ENCODE assay signal across 8 cellular contexts in the genomic region with DNA sequence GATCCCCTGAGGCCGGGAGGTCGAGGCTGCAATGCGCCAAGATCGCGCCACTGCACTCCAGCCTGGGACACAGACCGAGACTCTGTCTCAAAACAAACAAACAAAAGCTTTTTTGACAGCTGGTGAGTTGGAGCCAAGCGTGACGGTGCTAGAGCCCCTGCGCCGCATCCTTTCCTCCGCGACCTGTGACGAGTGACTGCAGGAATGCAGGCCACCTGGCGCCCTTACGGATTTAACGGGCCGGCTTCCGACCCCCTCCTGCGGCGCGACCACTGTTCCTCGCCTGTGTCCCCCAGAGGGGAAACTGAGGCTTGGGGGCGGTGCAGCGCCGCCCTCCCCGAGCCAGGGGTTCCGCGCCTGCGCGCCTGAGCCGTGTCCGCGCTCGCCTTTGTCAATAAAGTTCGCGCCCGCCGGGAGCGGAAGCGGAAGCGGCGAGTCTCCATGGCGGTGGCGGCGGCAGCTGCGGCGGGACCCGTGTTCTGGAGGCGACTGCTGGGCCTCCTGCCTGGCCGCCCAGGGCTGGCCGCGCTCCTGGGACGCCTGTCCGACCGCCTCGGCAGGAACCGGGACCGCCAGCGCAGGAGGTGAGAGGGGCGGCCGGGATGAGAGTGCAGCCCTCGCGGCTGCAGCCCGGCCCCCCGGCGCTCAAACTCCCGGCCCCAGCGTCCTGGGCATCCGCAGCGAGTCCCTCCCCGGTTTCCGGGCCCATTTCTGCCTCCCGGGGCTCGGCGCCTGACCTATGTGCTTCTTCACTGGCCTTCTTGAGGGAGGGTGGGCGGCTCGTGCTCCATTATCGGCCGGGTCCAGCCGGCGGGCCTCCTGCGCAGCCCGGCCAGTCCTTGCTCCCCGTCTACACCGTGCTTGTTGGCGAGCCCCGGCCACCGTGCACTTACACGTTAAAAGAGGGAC. TPM values are rescaled to one million over a fixed set of nuclear protein-coding genes. Genes with fewer than 3 reads are reported as not detected.
DNase-seq lines count a peak whose midpoint lies in the region; ATAC-seq and TF ChIP-seq lines count a peak whose summit lies in the region.

A gene with protein sequence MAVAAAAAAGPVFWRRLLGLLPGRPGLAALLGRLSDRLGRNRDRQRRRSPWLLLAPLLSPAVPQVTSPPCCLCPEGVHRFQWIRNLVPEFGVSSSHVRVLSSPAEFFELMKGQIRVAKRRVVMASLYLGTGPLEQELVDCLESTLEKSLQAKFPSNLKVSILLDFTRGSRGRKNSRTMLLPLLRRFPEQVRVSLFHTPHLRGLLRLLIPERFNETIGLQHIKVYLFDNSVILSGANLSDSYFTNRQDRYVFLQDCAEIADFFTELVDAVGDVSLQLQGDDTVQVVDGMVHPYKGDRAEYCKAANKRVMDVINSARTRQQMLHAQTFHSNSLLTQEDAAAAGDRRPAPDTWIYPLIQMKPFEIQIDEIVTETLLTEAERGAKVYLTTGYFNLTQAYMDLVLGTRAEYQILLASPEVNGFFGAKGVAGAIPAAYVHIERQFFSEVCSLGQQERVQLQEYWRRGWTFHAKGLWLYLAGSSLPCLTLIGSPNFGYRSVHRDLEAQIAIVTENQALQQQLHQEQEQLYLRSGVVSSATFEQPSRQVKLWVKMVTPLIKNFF (plus strand): TSS at position 425 of the 909 bp plus-strand sequence. CDS start 17 bp downstream, at position 442.

- TF ChIP-seq POLR2A in body of pancreas (IDR thresholded peaks at IDR 0.05) = peak; percentile 52 to 79 (median 72)

- H3K27me3 ChIP-seq in body of pancreas = no peaks in the 10 kb centered on the region

- no peaks in the 10 kb centered on the region for H3K36me3 ChIP-seq in body of pancreas (replicated peaks in 1 of 2; ENCODE audit: insufficient read depth in 1 of 2, low read depth in 2 of 2)

- no peaks in the 10 kb centered on the region for H3K9me3 ChIP-seq in body of pancreas

- H3K27ac ChIP-seq in body of pancreas = peak within 1 kb of the TSS; percentile 48 to 88 (median 78)

- peak within 1 kb of the TSS; percentile 67 to 91 for H3K4me3 ChIP-seq in body of pancreas
- peak within 1 kb of the TSS; percentile 95 for H3K4me3 ChIP-seq in iPS-11a (ENCODE audit: low read depth, low read length)
- H3K4me3 ChIP-seq in skeletal muscle cell (ENCODE audit: low read depth, low read length) = peak within 1 kb of the TSS; percentile 88

- TF ChIP-seq CTCF in body of pancreas (IDR thresholded peaks at IDR 0.05) = peak in 1 of 7 experiments; percentile 12

- DNase-seq in COLO829 (ENCODE audit: low spot score) (peak; percentile 72), NCI-H1105 treated with DMSO at 0.1 percent for 48 hours (lab: John Stamatoyannopoulos, UW) (peak; percentile 51), UCSD-AML1 (lab: John Stamatoyannopoulos, UW; ENCODE audit: unreplicated experiment) (peak; percentile 79), body of pancreas (peak; percentile 75 to 81 (median 78)), skeletal muscle cell (ENCODE audit: low read depth) (no peak), NCI-H2107 (lab: John Stamatoyannopoulos, UW) (no peak)

- intact Hi-C loops in body of pancreas (cut with DNase I) = no loop called here

- ATAC-seq in GM21619 (IDR thresholded peaks at IDR 0.05; ENCODE audit: unreplicated experiment) = peak; percentile 37
- ATAC-seq in body of pancreas = peak; percentile 87

- peaks cover 40% of the 10 kb centered on the region for H3K4me1 ChIP-seq in body of pancreas

- WGBS in body of pancreas, 2 donors = 2 to 4% methylated on average over 9 to 89 of the region's 89 CpGs

RNA-seq across cellular contexts. Expression of the gene that starts here (rescaled TPM):
- total RNA-seq in body of pancreas = 10 to 100 TPM; 17.1 to 30.4 TPM

Comparison
In these comparisons a context has a peak if more than half of its experiments do, and no peak if none do; other contexts are left out.
1. DNase-seq: peak in COLO829 (single experiment), NCI-H1105 treated with DMSO at 0.1 percent for 48 hours (single experiment), UCSD-AML1 (single experiment) and body of pancreas (4 of 4); none in skeletal muscle cell (single experiment) and NCI-H2107 (single experiment).
2. Peak in every context shown above with its lines, with median percentiles within 50 percentile points of each other: H3K4me3 ChIP-seq.